26 cellular contexts compared by ENCODE assay signal in genomic region chr7:131352032-131352431, GRCh38.
"Had no signal": no experiment of that assay in that cellular context is flagged by ENCODE, and none has a peak within 500 bp of the region (broad histone marks: within the 10 kb centered on the region; RNA-seq: fewer than 3 reads in every experiment).

No MANE protein-coding gene starts in this region.

- ATAC-seq: Panc1, Right ventricle myocardium inferior, T-cell had no signal

- H3K4me3 Mint-ChIP-seq: activated CD4-positive, alpha-beta memory T cell treated with anti-CD3 and anti-CD28 coated beads, Interleukin-2, amount 10 ng/mL, durations not matched to agents 7 days and 5 days; activated naive CD8-positive, alpha-beta T cell had no signal

- DNase-seq: activated CD4-positive, alpha-beta memory T cell treated with anti-CD3 and anti-CD28 coated beads, Interleukin-2, amount 10 ng/mL, durations not matched to agents 7 days and 5 days; activated CD4-positive, alpha-beta T cell treated with anti-CD3 and anti-CD28 coated beads, Interleukin-2, amount 50 U/mL, for 1 hour; activated CD4-positive, CD25-positive, alpha-beta regulatory T cell; activated CD8-positive, alpha-beta memory T cell treated with anti-CD3 and anti-CD28 coated beads, Interleukin-2, amount 50 U/mL, for 4 hours; activated naive CD4-positive, alpha-beta T cell; amygdala; brain microvascular endothelial cell; cerebellar nuclear complex; Kasumi-1; KBM-7; NCI-H146; NCI-H187 treated with DMSO at 0.1 percent for 48 hours; NCI-H2171 treated with DMSO at 0.1 percent for 48 hours; NCI-H226; NCI-H526; NK-92 treated with Interleukin-12 subunit alpha and Interleukin-12 subunit beta, amount 100 ng/mL, for 24 hours; OCI-M1; RPMI8226; T-cell; T-helper 2 cell; T1000 had no signal

- H3K27me3 ChIP-seq: brain microvascular endothelial cell, cardiac muscle cell had no signal

- H3K36me3 ChIP-seq: brain microvascular endothelial cell, cardiac muscle cell had no signal

- H3K4me3 ChIP-seq: cardiac muscle cell, SK-N-MC had no signal

- H3K27ac ChIP-seq: brain microvascular endothelial cell, cardiac muscle cell, SK-N-MC had no signal

- H3K27me3 Mint-ChIP-seq: activated CD4-positive, alpha-beta memory T cell treated with anti-CD3 and anti-CD28 coated beads, Interleukin-2, amount 10 ng/mL, durations not matched to agents 7 days and 5 days; activated naive CD8-positive, alpha-beta T cell; T-cell had no signal

- H3K27ac Mint-ChIP-seq: activated CD4-positive, alpha-beta memory T cell treated with anti-CD3 and anti-CD28 coated beads, Interleukin-2, amount 10 ng/mL, durations not matched to agents 7 days and 5 days; activated naive CD8-positive, alpha-beta T cell; T-cell had no signal

- H3K9me3 Mint-ChIP-seq: activated CD4-positive, alpha-beta memory T cell treated with anti-CD3 and anti-CD28 coated beads, Interleukin-2, amount 10 ng/mL, durations not matched to agents 7 days and 5 days had no signal
